ENCODE assay signal across 12 cellular contexts in the genomic region with DNA sequence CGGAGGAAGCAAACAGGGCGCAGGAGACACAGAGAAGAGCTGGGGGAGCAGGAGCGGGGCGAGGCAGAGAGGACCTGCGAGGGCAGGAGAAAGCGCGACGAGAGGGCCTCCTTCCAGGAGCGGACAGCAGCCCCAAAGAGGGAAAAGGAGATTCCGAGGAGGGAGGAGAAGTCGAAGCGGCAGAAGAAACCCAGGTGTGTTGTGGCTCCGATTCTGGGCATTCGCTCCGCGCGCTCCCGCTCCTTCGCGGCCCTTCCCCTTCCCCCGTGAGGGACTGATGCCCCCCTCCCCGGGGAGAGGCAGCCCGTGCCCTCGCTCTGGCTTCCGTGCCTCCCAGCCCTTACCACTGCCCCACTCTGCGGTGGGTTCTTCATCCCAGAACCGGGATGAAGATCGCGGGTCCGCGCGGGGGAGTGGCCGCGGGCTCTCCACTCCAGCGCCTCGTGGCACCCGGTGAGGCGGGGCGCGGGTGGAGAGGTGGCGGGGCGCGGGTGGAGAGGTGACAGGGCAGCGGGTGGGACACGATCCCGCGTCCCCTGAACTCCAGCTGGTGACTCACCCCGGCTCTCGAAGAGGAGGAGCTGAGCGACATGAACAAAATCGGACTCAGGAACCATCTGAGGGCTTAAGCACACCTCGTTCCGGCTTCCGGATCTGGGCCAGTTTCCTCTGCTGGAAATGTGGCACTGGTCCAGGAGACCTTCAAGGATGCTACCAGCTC. TPM values are rescaled to one million over a fixed set of nuclear protein-coding genes. Genes with fewer than 3 reads are reported as not detected.
A peak's percentile ranks its signal among the peaks of the same experiment; 100 is the strongest.
DNase-seq lines count a peak whose midpoint lies in the region; ATAC-seq and TF ChIP-seq lines count a peak whose summit lies in the region.
"Had no signal": no experiment of that assay in that cellular context is flagged by ENCODE, and none has a peak within 500 bp of the region (broad histone marks: within the 10 kb centered on the region; RNA-seq: fewer than 3 reads in every experiment).

No MANE protein-coding gene starts in this region.

- H3K9me3 Mint-ChIP-seq in mesothelial cell of epicardium: no peaks in the 10 kb centered on the region
- peaks cover 0 to 2% (median 0%) of the 10 kb centered on the region in 5 donors for H3K9me3 Mint-ChIP-seq in CD8-positive, alpha-beta memory T cell
- H3K9me3 Mint-ChIP-seq: CD4-positive, alpha-beta T cell; neural crest cell had no signal

- H3K4me1 Mint-ChIP-seq in mesothelial cell of epicardium: peaks cover 3% of the 10 kb centered on the region
- H3K4me1 Mint-ChIP-seq in CD8-positive, alpha-beta memory T cell: peaks cover 0 to 5% (median 5%) of the 10 kb centered on the region in 3 donors

- H3K36me3 Mint-ChIP-seq in mesothelial cell of epicardium: no peaks in the 10 kb centered on the region
- H3K36me3 Mint-ChIP-seq in CD8-positive, alpha-beta memory T cell: peaks cover 0 to 4% (median 0%) of the 10 kb centered on the region in 3 donors

- H3K27me3 Mint-ChIP-seq in mesothelial cell of epicardium (ENCODE audit: low read depth): peaks cover 92% of the 10 kb centered on the region
- peaks cover 29 to 73% of the 10 kb centered on the region in 2 donors for H3K27me3 Mint-ChIP-seq in CD8-positive, alpha-beta memory T cell

- H3K36me3 ChIP-seq in right atrium auricular region (no peaks in the 10 kb centered on the region), aorta (ENCODE audit: control insufficient read depth in 1 of 2, insufficient read depth in 2 of 2, low read length in 1 of 2) (no peaks in the 10 kb centered on the region)
- no peaks in the 10 kb centered on the region for H3K36me3 ChIP-seq in CD8-positive, alpha-beta memory T cell (ENCODE audit: insufficient read depth, low read length)
- H3K36me3 ChIP-seq: Peyer's patch had no signal

- DNase-seq in right atrium auricular region (ENCODE audit: low spot score) (no peak), Right ventricle myocardium superior (no peak), dermis blood vessel endothelial cell (peak; percentile 73), mesothelial cell of epicardium (ENCODE audit: low spot score in 2 of 2, unreplicated experiment in 2 of 2) (no peak), aorta (no peak)
- DNase-seq in activated naive CD4-positive, alpha-beta T cell treated with Interleukin-2 at 50 U/mL for 16 hours: no peak
- no peak for DNase-seq in CD8-positive, alpha-beta memory T cell
- DNase-seq: CD4-positive, alpha-beta T cell; Peyer's patch had no signal

- CTCF ChIA-PET in CD8-positive, alpha-beta memory T cell (lab: Charles Lee): no interaction called here

- H3K27me3 ChIP-seq in right atrium auricular region: peaks cover 9 to 11% of the 10 kb centered on the region in 2 donors
- no peaks in the 10 kb centered on the region for H3K27me3 ChIP-seq in aorta (ENCODE audit: control insufficient read depth in 1 of 2, insufficient read depth in 2 of 2, low read length in 1 of 2)
- H3K27me3 ChIP-seq in CD8-positive, alpha-beta memory T cell (ENCODE audit: insufficient read depth, low read length, poor library complexity, severe bottlenecking): peaks cover 27% of the 10 kb centered on the region

- intact Hi-C loops in Right ventricle myocardium superior (cut with DNase I) (no loop called here), aorta (cut with DNase I) (no loop called here)

- WGBS in aorta, 2 donors: 2% methylated on average over 27 to 54 of the region's 54 CpGs

- no peak for TF ChIP-seq CTCF in right atrium auricular region (IDR thresholded peaks at IDR 0.05)
- no peak for TF ChIP-seq CTCF in mesothelial cell of epicardium (IDR thresholded peaks at IDR 0.05; ENCODE audit: unreplicated experiment)

- H3K9me3 ChIP-seq in right atrium auricular region (no peaks in the 10 kb centered on the region), aorta (ENCODE audit: control insufficient read depth, low read length) (no peaks in the 10 kb centered on the region)
- no peaks in the 10 kb centered on the region for H3K9me3 ChIP-seq in CD8-positive, alpha-beta memory T cell (ENCODE audit: low read length)
- H3K9me3 ChIP-seq: Peyer's patch had no signal

- no peak for ATAC-seq in Right ventricle myocardium superior (ENCODE audit: poor library complexity)
- ATAC-seq in aorta (ENCODE audit: low FRiP score): peak; percentile 33
- ATAC-seq in GM19023 (IDR thresholded peaks at IDR 0.05; ENCODE audit: unreplicated experiment): no peak

- H3K4me1 ChIP-seq in right atrium auricular region (peaks cover 0 to 9% of the 10 kb centered on the region in 2 donors), aorta (ENCODE audit: control insufficient read depth in 1 of 2, insufficient read depth in 2 of 2, low read length in 2 of 2) (no peaks in the 10 kb centered on the region)
- no peaks in the 10 kb centered on the region for H3K4me1 ChIP-seq in CD8-positive, alpha-beta memory T cell (ENCODE audit: insufficient read depth, low read length)

- H3K4me3 ChIP-seq in right atrium auricular region (peak overlapping the region; percentile 4 to 38), aorta (ENCODE audit: low read length in 2 of 2) (no peak overlapping the region)
- no peak overlapping the region for H3K4me3 ChIP-seq in CD8-positive, alpha-beta memory T cell (ENCODE audit: low read length)

- no peak overlapping the region for H3K27ac Mint-ChIP-seq in mesothelial cell of epicardium
- H3K27ac Mint-ChIP-seq in CD8-positive, alpha-beta memory T cell: no peak overlapping the region
- H3K27ac Mint-ChIP-seq: CD4-positive, alpha-beta T cell had no signal

- POLR2A ChIA-PET in CD8-positive, alpha-beta memory T cell (lab: Charles Lee): no interaction called here

- H3K27ac ChIP-seq in right atrium auricular region (no peak overlapping the region), aorta (ENCODE audit: low read depth in 1 of 2, low read length in 2 of 2) (no peak overlapping the region)
- H3K27ac ChIP-seq in CD8-positive, alpha-beta memory T cell (ENCODE audit: low read depth, low read length): no peak overlapping the region
- H3K27ac ChIP-seq: epithelial cell of prostate, Peyer's patch had no signal

- H3K4me3 Mint-ChIP-seq in mesothelial cell of epicardium: peak overlapping the region; percentile 36
- H3K4me3 Mint-ChIP-seq in CD8-positive, alpha-beta memory T cell: peak overlapping the region in 2 of 7 donors; percentile 52 to 72
- H3K4me3 Mint-ChIP-seq: CD4-positive, alpha-beta T cell; neural crest cell had no signal

RNA-seq across cellular contexts. Expression of a gene that starts 22.4 kb away (rescaled TPM):
- total RNA-seq in right atrium auricular region: not detected
- not detected for total RNA-seq in Right ventricle myocardium superior
- not detected in 2 replicates for total RNA-seq in dermis blood vessel endothelial cell
- 0.07 to 0.11 TPM (median 0.09 TPM) in 3 replicates for total RNA-seq in mesothelial cell of epicardium
- total RNA-seq in aorta: under 1 TPM in 1 of 2 donors, not detected in 1; 0.15 TPM
- polyA plus RNA-seq in aorta: under 1 TPM in 1 of 2 donors, not detected in 1; 0.10 TPM
- not detected for total RNA-seq in CD8-positive, alpha-beta memory T cell
- not detected for polyA plus RNA-seq in CD8-positive, alpha-beta memory T cell
- total RNA-seq: CD4-positive, alpha-beta T cell; neural crest cell had no signal

RNA-seq across cellular contexts. Expression of a gene that starts 50.0 kb away (rescaled TPM):
- total RNA-seq in right atrium auricular region (1 to 10 TPM; 5.1 TPM), Right ventricle myocardium superior (5.5 TPM), dermis blood vessel endothelial cell (9.2 and 9.5 TPM in 2 replicates), mesothelial cell of epicardium (12.0 to 17.3 TPM (median 14.4 TPM) in 3 replicates), aorta (10 to 100 TPM; 13.9 to 15.0 TPM)
- polyA plus RNA-seq in aorta: 1 to 10 TPM; 5.3 to 9.7 TPM
- 10 to 100 TPM; 11.3 TPM for total RNA-seq in CD8-positive, alpha-beta memory T cell
- 4.3 TPM for polyA plus RNA-seq in CD8-positive, alpha-beta memory T cell

Comparison
In these comparisons a context has a peak if more than half of its experiments do, and no peak if none do; other contexts are left out.
1. H3K4me3 ChIP-seq: peak in right atrium auricular region (2 of 2); none in aorta (0 of 2) and CD8-positive, alpha-beta memory T cell (single experiment).